In the genomic region with DNA sequence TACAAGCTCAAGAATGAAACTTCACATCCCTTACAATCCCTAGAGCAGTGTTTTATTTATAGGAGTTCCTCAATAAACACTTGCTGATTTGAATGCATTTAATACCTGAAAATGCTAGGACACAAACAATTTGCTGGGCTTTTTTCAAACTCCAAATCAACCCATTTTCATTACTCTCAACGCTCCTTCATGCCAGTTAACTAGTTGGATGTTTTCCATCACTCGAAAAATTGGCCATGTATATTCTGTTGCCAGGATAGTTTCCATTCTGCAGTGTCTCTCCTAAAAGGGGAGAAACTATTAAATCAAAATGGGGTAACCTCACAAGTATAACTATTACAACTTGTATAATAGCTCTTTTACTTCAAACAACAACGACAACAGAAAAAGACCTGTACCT, we compare ENCODE assay signal across 8 cellular contexts. TPM values are rescaled to one million over a fixed set of nuclear protein-coding genes. Genes with fewer than 3 reads are reported as not detected.
DNase-seq lines count a peak whose midpoint lies in the region; ATAC-seq, FAIRE-seq and TF ChIP-seq lines count a peak whose summit lies in the region.

No MANE protein-coding gene starts in this region.

- no peaks in the 10 kb centered on the region for H4K20me1 ChIP-seq in K562 (replicated peaks; ENCODE audit: control insufficient read depth, insufficient read depth, low read length)

- no peak for TF ChIP-seq RAD21 in K562 (CRISPR knock-in tag; conservative IDR thresholded peaks at IDR 0.05 in 1 of 2, IDR thresholded peaks at IDR 0.05 in 1 of 2)

- TF ChIP-seq CTCF in left ventricle myocardium inferior (IDR thresholded peaks at IDR 0.05; ENCODE audit: borderline replicate concordance) (no peak), K562 (IDR thresholded peaks at IDR 0.05 in 2 of 3, conservative IDR thresholded peaks at IDR 0.05 in 1 of 3; ENCODE audit: insufficient read depth in 2 of 3, low read depth in 1 of 3, low read length in 3 of 3) (no peak)

- H3K27me3 ChIP-seq in left ventricle myocardium inferior (ENCODE audit: low read depth) (no peaks in the 10 kb centered on the region), K562 (ENCODE audit: control insufficient read depth in 2 of 2, insufficient read depth in 2 of 2, low read length in 2 of 2) (no peaks in the 10 kb centered on the region), aorta (ENCODE audit: control insufficient read depth in 1 of 2, insufficient read depth in 2 of 2, low read length in 1 of 2) (no peaks in the 10 kb centered on the region)

- H3K4me1 ChIP-seq in left ventricle myocardium inferior (peaks cover 93% of the 10 kb centered on the region), K562 (replicated peaks in 1 of 2; ENCODE audit: control insufficient read depth in 2 of 2, insufficient read depth in 2 of 2, low read length in 2 of 2) (peaks cover 3 to 12% of the 10 kb centered on the region in 2 experiments; a peak in 3 of 5 replicates), aorta (ENCODE audit: control insufficient read depth in 1 of 2, insufficient read depth in 2 of 2, low read length in 2 of 2) (peaks cover 4 to 6% of the 10 kb centered on the region in 2 donors)

- DNase-seq in left ventricle myocardium inferior (no peak), left cardiac atrium (no peak), K562 (ENCODE audit: extremely low read depth in 1 of 4, low spot score in 3 of 4) (no peak), medulla oblongata (ENCODE audit: extremely low spot score) (peak; percentile 22), aorta (no peak), DMS114 treated with DMSO at 0.1 percent for 48 hours (lab: John Stamatoyannopoulos, UW; ENCODE audit: unreplicated experiment) (no peak), NCI-H1105 treated with DMSO at 0.1 percent for 48 hours (lab: John Stamatoyannopoulos, UW) (no peak), HK-2 (ENCODE audit: unreplicated experiment) (no peak)

- H3K9ac ChIP-seq in K562 (ENCODE audit: insufficient read depth in 1 of 2, low read depth in 2 of 2, low read length in 2 of 2): peak overlapping the region in 1 of 2 experiments; percentile 93; a peak in 2 of 4 replicates

- H3K9me3 ChIP-seq in left ventricle myocardium inferior (replicated peaks) (peaks cover under 1% of the 10 kb centered on the region), K562 (replicated peaks; ENCODE audit: control insufficient read depth, insufficient read depth, low read depth, low read length) (no peaks in the 10 kb centered on the region), aorta (ENCODE audit: control insufficient read depth, low read length) (no peaks in the 10 kb centered on the region)

- H3K79me2 ChIP-seq in K562 (ENCODE audit: control insufficient read depth, insufficient read depth, low read length): peaks cover 26% of the 10 kb centered on the region

- in situ Hi-C loops in K562 (cut with MboI): no loop called here

- no TSS peak for BruUV-seq in K562 (replicated peaks; lab: Mats Ljungman, UMichigan)

- POLR2A ChIA-PET in K562 (lab: Yijun Ruan, JAX): interaction anchor here (1.0 to 2.5 kb wide), 5 partner anchors 7 to 43 kb away, joined by 3 to 8 read pairs (median 7); no protein-coding TSS in a partner anchor

- ATAC-seq in left cardiac atrium (no peak), K562 (no peak), aorta (ENCODE audit: low FRiP score) (no peak)

- TF ChIP-seq EP300 in K562 (IDR thresholded peaks at IDR 0.05; ENCODE audit: low read length): no peak

- CTCF ChIA-PET in K562 (lab: Yijun Ruan, JAX; ENCODE audit: low intra/inter-chr PET ratio): no interaction called here

- H3K4me3 ChIP-seq in left ventricle myocardium inferior (peak overlapping the region; percentile 80), K562 (peak overlapping the region; percentile 72), aorta (ENCODE audit: low read length in 2 of 2) (peak overlapping the region; percentile 76 to 89)

- H2AFZ ChIP-seq in K562 (ENCODE audit: low read depth, low read length): peak overlapping the region; percentile 95

- H3K27ac ChIP-seq in left ventricle myocardium inferior (replicated peaks) (peak overlapping the region; percentile 100), K562 (ENCODE audit: extremely low read depth, low read depth, low read length) (peak overlapping the region; percentile 99), aorta (ENCODE audit: low read depth in 1 of 2, low read length in 2 of 2) (peak overlapping the region in 1 of 2 donors; percentile 70)

- H3K36me3 ChIP-seq in left ventricle myocardium inferior (peaks cover 27% of the 10 kb centered on the region), K562 (ENCODE audit: control insufficient read depth, insufficient read depth, low read length) (peaks cover 15% of the 10 kb centered on the region; the same call in 2 of the 3 replicates), aorta (ENCODE audit: control insufficient read depth in 1 of 2, insufficient read depth in 2 of 2, low read length in 1 of 2) (no peaks in the 10 kb centered on the region)

- peak overlapping the region; percentile 88 for H3K4me2 ChIP-seq in K562 (ENCODE audit: insufficient read depth, low read length)

- H3K9me1 ChIP-seq in K562 (ENCODE audit: control insufficient read depth, insufficient read depth, low read length): no peaks in the 10 kb centered on the region

- no peak for TF ChIP-seq POLR2A in K562 (conservative IDR thresholded peaks at IDR 0.05)

- intact Hi-C loops in left ventricle myocardium inferior (cut with micrococcal nuclease): no loop called here
- intact Hi-C loops in left cardiac atrium (cut with DNase I): no loop called here
- intact Hi-C loops in K562 (cut with micrococcal nuclease): loop anchor here (5.0 kb wide), 1 partner anchor 48 kb away; no protein-coding TSS in a partner anchor
- intact Hi-C loops in aorta (cut with DNase I): loop anchor here in 1 of 2 donors (2.0 to 10.0 kb wide), 2 partner anchors 17 to 95 kb away; no protein-coding TSS in a partner anchor

- WGBS in K562 (ENCODE audit: insufficient coverage, low coverage, missing lambda C conversion rate): 6% methylated on average over 3 of the region's 3 CpGs
- 12 to 15% methylated on average over 3 of the region's 3 CpGs for WGBS in aorta, 2 donors

- FAIRE-seq in K562 (lab: Jason Lieb, UNC): no peak

TF ChIP-seq in K562, 482 proteins besides CTCF, POLR2A, EP300 and RAD21 (continues in another document):
- TF ChIP-seq ZNF174 (CRISPR knock-in tag; IDR thresholded peaks at IDR 0.05) (no peak), HDAC2 (IDR thresholded peaks at IDR 0.05) (no peak), CREBBP (IDR thresholded peaks at IDR 0.05; ENCODE audit: low read depth, low read length) (no peak), SNRNP70 (optimal IDR thresholded peaks at IDR 0.05; ENCODE audit: low read depth, low read length) (no peak), ZSCAN32 (CRISPR knock-in tag; IDR thresholded peaks at IDR 0.05) (no peak), ZNF354B (CRISPR knock-in tag; IDR thresholded peaks at IDR 0.05) (no peak), ZKSCAN3 (CRISPR knock-in tag; IDR thresholded peaks at IDR 0.05) (no peak), JUNB (CRISPR knock-in tag; conservative IDR thresholded peaks at IDR 0.05) (no peak), BDP1 (IDR thresholded peaks at IDR 0.05; ENCODE audit: insufficient read depth, insufficient read length) (no peak)
- TF ChIP-seq, protein P1, sequence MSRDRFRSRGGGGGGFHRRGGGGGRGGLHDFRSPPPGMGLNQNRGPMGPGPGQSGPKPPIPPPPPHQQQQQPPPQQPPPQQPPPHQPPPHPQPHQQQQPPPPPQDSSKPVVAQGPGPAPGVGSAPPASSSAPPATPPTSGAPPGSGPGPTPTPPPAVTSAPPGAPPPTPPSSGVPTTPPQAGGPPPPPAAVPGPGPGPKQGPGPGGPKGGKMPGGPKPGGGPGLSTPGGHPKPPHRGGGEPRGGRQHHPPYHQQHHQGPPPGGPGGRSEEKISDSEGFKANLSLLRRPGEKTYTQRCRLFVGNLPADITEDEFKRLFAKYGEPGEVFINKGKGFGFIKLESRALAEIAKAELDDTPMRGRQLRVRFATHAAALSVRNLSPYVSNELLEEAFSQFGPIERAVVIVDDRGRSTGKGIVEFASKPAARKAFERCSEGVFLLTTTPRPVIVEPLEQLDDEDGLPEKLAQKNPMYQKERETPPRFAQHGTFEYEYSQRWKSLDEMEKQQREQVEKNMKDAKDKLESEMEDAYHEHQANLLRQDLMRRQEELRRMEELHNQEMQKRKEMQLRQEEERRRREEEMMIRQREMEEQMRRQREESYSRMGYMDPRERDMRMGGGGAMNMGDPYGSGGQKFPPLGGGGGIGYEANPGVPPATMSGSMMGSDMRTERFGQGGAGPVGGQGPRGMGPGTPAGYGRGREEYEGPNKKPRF (IDR thresholded peaks at IDR 0.05; ENCODE audit: low read depth, low read length): no peak
- TF ChIP-seq, protein P2, sequence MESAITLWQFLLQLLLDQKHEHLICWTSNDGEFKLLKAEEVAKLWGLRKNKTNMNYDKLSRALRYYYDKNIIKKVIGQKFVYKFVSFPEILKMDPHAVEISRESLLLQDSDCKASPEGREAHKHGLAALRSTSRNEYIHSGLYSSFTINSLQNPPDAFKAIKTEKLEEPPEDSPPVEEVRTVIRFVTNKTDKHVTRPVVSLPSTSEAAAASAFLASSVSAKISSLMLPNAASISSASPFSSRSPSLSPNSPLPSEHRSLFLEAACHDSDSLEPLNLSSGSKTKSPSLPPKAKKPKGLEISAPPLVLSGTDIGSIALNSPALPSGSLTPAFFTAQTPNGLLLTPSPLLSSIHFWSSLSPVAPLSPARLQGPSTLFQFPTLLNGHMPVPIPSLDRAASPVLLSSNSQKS (CRISPR knock-in tag; IDR thresholded peaks at IDR 0.05): no peak

RNA-seq across cellular contexts. Expression of gene GBE1, which starts 1.2 kb away (rescaled TPM):
- total RNA-seq in left ventricle myocardium inferior (73.1 TPM), left cardiac atrium (10 to 100 TPM; 59.0 to 82.7 TPM), K562 (2014; rRNA removed) (8.1 and 9.4 TPM in 2 replicates), K562 (2014; rRNA removed; fragmentation: Illumina TruSeq; extraction: Trizol) (18.2 and 21.6 TPM in 2 replicates), K562 (2015; rRNA removed; fragmentation: Illumina TruSeq; extraction: Trizol) (20.0 and 23.4 TPM in 2 replicates), K562 (2021) (13.8 TPM in 2 replicates), aorta (100 to 1,000 TPM in 1 of 2 donors, 10 to 100 TPM in 1; 64.0 to 103 TPM)
- total RNA-seq in K562 (2011; cell fraction: chromatin; rRNA removed; ENCODE audit: low replicate concordance): 23.8 and 50.0 TPM in 2 replicates
- 12.1 and 12.3 TPM in 2 replicates for total RNA-seq in K562 (2011; cell fraction: nucleolus; rRNA removed)
- total RNA-seq in K562 (2011; cell fraction: nucleoplasm; rRNA removed): 17.7 and 23.6 TPM in 2 replicates
- polyA plus RNA-seq in K562 (2011; rRNA removed) (15.6 and 25.6 TPM in 2 replicates), K562 (2014; fragmentation: Illumina TruSeq; extraction: Trizol) (12.2 and 13.1 TPM in 2 replicates), K562 (2014; fragmentation: Nextera tagmentation; extraction: Ambion mirVana) (1 to 10 TPM; 7.9 to 9.2 TPM), K562 (2014; rRNA removed) (9.5 and 9.9 TPM in 2 replicates), aorta (10 to 100 TPM; 29.3 to 52.0 TPM)
- 5.0 and 10.7 TPM in 2 replicates for polyA plus RNA-seq in K562 (2011; cell fraction: cytosol; rRNA removed)
- polyA plus RNA-seq in K562 (2011; cell fraction: nucleus; rRNA removed): 6.8 and 8.0 TPM in 2 replicates
- polyA plus RNA-seq in K562 (2012): 12.7 and 21.1 TPM in 2 replicates
- polyA minus RNA-seq in K562 (2011; rRNA and poly(A)+ RNA removed): 45.0 and 45.3 TPM in 2 replicates
- 10.6 and 12.1 TPM in 2 replicates for polyA minus RNA-seq in K562 (2011; cell fraction: cytosol; rRNA and poly(A)+ RNA removed)
- 36.9 and 43.8 TPM in 2 replicates for polyA minus RNA-seq in K562 (2011; cell fraction: nucleus; rRNA and poly(A)+ RNA removed)
